ENCODE assay signal across 2 cellular contexts in the genomic region with DNA sequence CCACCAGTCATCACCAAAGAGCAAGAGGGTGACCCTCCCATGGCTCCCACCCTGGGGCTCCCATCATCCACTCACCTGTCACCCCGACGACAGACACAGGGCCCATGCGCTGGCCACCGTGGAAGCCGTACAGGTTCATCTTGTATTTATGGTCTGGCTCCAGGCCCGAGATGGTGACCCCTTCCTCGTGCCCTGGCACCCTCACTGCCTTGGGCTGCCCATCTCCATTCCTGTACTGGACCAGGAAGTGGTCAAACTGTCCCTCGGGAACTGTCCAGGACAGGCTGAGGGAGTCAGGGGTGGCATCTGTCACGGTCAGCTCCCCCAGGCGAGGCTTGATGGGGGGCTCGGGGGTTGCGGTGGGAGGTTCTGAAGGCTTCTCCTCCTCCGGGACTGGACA. TPM values are rescaled to one million over a fixed set of nuclear protein-coding genes. Genes with fewer than 3 reads are reported as not detected.
"Had no signal": no experiment of that assay in that cellular context is flagged by ENCODE, and none has a peak within 500 bp of the region (broad histone marks: within the 10 kb centered on the region; RNA-seq: fewer than 3 reads in every experiment).

No MANE protein-coding gene starts in this region.

RNA-seq across cellular contexts. Expression of gene CYP21A2, which starts 30.1 kb away (rescaled TPM):
- total RNA-seq: stomach, urinary bladder had no signal
